ENCODE assay signal across 1 cellular context in the genomic region with DNA sequence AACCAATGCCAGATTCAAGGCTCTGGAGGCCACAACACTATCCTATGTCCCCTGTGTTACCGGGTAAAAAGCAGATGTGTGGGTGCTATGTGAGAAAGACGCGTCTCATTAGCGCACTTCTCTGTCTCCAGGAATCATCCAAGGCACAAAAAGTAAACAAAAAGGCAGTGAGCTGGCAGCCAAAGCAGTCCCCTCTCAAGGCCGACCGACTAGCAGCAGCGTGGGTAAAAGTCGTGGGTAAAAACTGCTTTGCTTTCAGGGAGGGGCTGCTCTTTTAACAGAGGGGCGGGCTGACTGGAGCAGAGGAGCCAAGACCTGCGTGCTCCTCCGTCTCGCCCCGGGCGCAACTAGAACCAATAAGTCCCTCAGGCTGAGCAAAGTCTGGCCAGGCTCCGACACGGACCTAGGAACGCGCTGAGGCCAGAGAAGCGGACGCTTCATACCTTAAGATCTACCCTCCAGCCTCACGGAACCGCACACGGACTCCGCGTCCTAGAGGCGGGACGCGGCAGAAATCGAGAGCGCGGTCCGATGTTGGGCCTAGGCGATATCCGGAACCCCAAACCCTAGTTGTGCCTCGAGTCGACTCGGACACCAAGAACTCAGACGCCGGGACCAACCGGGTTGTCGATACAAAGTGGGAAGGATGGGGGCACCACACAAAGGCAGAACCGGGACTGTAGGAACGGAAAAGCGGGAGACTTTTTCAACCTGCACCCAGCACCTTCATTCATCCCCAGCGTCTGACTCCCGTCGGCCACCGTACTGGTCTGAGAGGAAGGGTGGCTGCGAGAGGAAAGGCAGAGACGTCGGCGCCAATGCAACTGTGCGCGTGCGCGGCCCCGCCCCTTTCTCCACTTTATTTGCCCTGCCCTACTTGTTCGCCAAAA.
TF ChIP-seq lines count a peak whose summit lies in the region.

Gene INTS2, minus strand, starts transcription at position 772 of the 890 bp plus-strand sequence. CDS start 1,338 bp downstream, outside the sequence.

TF ChIP-seq in WTC11, 78 proteins besides CTCF, POLR2A, EP300 and RAD21 (continued from another document and continues in another):
- TF ChIP-seq, protein P1, sequence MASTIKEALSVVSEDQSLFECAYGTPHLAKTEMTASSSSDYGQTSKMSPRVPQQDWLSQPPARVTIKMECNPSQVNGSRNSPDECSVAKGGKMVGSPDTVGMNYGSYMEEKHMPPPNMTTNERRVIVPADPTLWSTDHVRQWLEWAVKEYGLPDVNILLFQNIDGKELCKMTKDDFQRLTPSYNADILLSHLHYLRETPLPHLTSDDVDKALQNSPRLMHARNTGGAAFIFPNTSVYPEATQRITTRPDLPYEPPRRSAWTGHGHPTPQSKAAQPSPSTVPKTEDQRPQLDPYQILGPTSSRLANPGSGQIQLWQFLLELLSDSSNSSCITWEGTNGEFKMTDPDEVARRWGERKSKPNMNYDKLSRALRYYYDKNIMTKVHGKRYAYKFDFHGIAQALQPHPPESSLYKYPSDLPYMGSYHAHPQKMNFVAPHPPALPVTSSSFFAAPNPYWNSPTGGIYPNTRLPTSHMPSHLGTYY (CRISPR knock-in tag; IDR thresholded peaks at IDR 0.05) = no peak
- TF ChIP-seq ZNF281 (CRISPR knock-in tag; IDR thresholded peaks at IDR 0.05) = no peak
- TF ChIP-seq ZNF317 (CRISPR knock-in tag; IDR thresholded peaks at IDR 0.05; ENCODE audit: borderline replicate concordance, low read depth) = no peak
- no peak for TF ChIP-seq GTF2I (CRISPR knock-in tag; conservative IDR thresholded peaks at IDR 0.05)
- TF ChIP-seq, protein P2, sequence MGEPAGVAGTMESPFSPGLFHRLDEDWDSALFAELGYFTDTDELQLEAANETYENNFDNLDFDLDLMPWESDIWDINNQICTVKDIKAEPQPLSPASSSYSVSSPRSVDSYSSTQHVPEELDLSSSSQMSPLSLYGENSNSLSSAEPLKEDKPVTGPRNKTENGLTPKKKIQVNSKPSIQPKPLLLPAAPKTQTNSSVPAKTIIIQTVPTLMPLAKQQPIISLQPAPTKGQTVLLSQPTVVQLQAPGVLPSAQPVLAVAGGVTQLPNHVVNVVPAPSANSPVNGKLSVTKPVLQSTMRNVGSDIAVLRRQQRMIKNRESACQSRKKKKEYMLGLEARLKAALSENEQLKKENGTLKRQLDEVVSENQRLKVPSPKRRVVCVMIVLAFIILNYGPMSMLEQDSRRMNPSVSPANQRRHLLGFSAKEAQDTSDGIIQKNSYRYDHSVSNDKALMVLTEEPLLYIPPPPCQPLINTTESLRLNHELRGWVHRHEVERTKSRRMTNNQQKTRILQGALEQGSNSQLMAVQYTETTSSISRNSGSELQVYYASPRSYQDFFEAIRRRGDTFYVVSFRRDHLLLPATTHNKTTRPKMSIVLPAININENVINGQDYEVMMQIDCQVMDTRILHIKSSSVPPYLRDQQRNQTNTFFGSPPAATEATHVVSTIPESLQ (CRISPR knock-in tag; IDR thresholded peaks at IDR 0.05) = no peak
- 0 out of 2 replicates have a peak, but pooled peaks have one; percentile 46 for TF ChIP-seq MAX (CRISPR knock-in tag; IDR thresholded peaks at IDR 0.05)
- TF ChIP-seq JAZF1 (CRISPR knock-in tag; IDR thresholded peaks at IDR 0.05) = no peak
- no peak for TF ChIP-seq NFE2L1 (CRISPR knock-in tag; IDR thresholded peaks at IDR 0.05)
- peak; percentile 45; the same call in 1 of the 2 replicates for TF ChIP-seq GABPB1 (CRISPR knock-in tag; IDR thresholded peaks at IDR 0.05)
- TF ChIP-seq, protein P3, sequence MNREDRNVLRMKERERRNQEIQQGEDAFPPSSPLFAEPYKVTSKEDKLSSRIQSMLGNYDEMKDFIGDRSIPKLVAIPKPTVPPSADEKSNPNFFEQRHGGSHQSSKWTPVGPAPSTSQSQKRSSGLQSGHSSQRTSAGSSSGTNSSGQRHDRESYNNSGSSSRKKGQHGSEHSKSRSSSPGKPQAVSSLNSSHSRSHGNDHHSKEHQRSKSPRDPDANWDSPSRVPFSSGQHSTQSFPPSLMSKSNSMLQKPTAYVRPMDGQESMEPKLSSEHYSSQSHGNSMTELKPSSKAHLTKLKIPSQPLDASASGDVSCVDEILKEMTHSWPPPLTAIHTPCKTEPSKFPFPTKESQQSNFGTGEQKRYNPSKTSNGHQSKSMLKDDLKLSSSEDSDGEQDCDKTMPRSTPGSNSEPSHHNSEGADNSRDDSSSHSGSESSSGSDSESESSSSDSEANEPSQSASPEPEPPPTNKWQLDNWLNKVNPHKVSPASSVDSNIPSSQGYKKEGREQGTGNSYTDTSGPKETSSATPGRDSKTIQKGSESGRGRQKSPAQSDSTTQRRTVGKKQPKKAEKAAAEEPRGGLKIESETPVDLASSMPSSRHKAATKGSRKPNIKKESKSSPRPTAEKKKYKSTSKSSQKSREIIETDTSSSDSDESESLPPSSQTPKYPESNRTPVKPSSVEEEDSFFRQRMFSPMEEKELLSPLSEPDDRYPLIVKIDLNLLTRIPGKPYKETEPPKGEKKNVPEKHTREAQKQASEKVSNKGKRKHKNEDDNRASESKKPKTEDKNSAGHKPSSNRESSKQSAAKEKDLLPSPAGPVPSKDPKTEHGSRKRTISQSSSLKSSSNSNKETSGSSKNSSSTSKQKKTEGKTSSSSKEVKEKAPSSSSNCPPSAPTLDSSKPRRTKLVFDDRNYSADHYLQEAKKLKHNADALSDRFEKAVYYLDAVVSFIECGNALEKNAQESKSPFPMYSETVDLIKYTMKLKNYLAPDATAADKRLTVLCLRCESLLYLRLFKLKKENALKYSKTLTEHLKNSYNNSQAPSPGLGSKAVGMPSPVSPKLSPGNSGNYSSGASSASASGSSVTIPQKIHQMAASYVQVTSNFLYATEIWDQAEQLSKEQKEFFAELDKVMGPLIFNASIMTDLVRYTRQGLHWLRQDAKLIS (CRISPR knock-in tag; IDR thresholded peaks at IDR 0.05; ENCODE audit: borderline replicate concordance) = no peak
- TF ChIP-seq, protein P4, sequence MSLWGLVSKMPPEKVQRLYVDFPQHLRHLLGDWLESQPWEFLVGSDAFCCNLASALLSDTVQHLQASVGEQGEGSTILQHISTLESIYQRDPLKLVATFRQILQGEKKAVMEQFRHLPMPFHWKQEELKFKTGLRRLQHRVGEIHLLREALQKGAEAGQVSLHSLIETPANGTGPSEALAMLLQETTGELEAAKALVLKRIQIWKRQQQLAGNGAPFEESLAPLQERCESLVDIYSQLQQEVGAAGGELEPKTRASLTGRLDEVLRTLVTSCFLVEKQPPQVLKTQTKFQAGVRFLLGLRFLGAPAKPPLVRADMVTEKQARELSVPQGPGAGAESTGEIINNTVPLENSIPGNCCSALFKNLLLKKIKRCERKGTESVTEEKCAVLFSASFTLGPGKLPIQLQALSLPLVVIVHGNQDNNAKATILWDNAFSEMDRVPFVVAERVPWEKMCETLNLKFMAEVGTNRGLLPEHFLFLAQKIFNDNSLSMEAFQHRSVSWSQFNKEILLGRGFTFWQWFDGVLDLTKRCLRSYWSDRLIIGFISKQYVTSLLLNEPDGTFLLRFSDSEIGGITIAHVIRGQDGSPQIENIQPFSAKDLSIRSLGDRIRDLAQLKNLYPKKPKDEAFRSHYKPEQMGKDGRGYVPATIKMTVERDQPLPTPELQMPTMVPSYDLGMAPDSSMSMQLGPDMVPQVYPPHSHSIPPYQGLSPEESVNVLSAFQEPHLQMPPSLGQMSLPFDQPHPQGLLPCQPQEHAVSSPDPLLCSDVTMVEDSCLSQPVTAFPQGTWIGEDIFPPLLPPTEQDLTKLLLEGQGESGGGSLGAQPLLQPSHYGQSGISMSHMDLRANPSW (CRISPR knock-in tag; conservative IDR thresholded peaks at IDR 0.05; ENCODE audit: low read depth) = no peak
- TF ChIP-seq NR2C2 (CRISPR knock-in tag; IDR thresholded peaks at IDR 0.05) = no peak
- no peak for TF ChIP-seq NR3C1 (CRISPR knock-in tag; conservative IDR thresholded peaks at IDR 0.05; ENCODE audit: low read depth)
- TF ChIP-seq ESRRA (CRISPR knock-in tag; IDR thresholded peaks at IDR 0.05; ENCODE audit: borderline replicate concordance) = no peak; the same call in 1 of the 2 replicates
- peak; percentile 68 for TF ChIP-seq FOXK1 (CRISPR knock-in tag; IDR thresholded peaks at IDR 0.05)
- TF ChIP-seq, protein P5, sequence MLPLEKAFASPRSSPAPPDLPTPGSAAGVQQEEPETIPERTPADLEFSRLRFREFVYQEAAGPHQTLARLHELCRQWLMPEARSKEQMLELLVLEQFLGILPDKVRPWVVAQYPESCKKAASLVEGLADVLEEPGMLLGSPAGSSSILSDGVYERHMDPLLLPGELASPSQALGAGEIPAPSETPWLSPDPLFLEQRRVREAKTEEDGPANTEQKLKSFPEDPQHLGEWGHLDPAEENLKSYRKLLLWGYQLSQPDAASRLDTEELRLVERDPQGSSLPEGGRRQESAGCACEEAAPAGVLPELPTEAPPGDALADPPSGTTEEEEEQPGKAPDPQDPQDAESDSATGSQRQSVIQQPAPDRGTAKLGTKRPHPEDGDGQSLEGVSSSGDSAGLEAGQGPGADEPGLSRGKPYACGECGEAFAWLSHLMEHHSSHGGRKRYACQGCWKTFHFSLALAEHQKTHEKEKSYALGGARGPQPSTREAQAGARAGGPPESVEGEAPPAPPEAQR (CRISPR knock-in tag; IDR thresholded peaks at IDR 0.05) = no peak
- TF ChIP-seq TP53 (CRISPR knock-in tag; IDR thresholded peaks at IDR 0.05) = no peak
- TF ChIP-seq OVOL2 (CRISPR knock-in tag; IDR thresholded peaks at IDR 0.05; ENCODE audit: borderline replicate concordance) = no peak
- TF ChIP-seq CREB1 (CRISPR knock-in tag; IDR thresholded peaks at IDR 0.05) = no peak
- TF ChIP-seq SMAD4 (CRISPR knock-in tag; IDR thresholded peaks at IDR 0.05) = peak; percentile 56; the same call in 1 of the 2 replicates
- peak; percentile 40; the same call in 1 of the 2 replicates for TF ChIP-seq SMAD3 (CRISPR knock-in tag; IDR thresholded peaks at IDR 0.05; ENCODE audit: borderline replicate concordance)
- no peak for TF ChIP-seq AR (CRISPR knock-in tag; IDR thresholded peaks at IDR 0.05)
- no peak for TF ChIP-seq HMGA2 (CRISPR knock-in tag; IDR thresholded peaks at IDR 0.05)
- TF ChIP-seq TCF7 (CRISPR knock-in tag; IDR thresholded peaks at IDR 0.05; ENCODE audit: low read depth) = no peak
- TF ChIP-seq E2F1 (CRISPR knock-in tag; IDR thresholded peaks at IDR 0.05) = no peak
- TF ChIP-seq, protein P6, sequence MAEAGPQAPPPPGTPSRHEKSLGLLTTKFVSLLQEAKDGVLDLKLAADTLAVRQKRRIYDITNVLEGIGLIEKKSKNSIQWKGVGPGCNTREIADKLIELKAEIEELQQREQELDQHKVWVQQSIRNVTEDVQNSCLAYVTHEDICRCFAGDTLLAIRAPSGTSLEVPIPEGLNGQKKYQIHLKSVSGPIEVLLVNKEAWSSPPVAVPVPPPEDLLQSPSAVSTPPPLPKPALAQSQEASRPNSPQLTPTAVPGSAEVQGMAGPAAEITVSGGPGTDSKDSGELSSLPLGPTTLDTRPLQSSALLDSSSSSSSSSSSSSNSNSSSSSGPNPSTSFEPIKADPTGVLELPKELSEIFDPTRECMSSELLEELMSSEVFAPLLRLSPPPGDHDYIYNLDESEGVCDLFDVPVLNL (CRISPR knock-in tag; IDR thresholded peaks at IDR 0.05; ENCODE audit: borderline replicate concordance, low read depth) = no peak
- no peak for TF ChIP-seq RORB (CRISPR knock-in tag; IDR thresholded peaks at IDR 0.05)
